ENCODE assay signal across 14 cellular contexts in the genomic region with DNA sequence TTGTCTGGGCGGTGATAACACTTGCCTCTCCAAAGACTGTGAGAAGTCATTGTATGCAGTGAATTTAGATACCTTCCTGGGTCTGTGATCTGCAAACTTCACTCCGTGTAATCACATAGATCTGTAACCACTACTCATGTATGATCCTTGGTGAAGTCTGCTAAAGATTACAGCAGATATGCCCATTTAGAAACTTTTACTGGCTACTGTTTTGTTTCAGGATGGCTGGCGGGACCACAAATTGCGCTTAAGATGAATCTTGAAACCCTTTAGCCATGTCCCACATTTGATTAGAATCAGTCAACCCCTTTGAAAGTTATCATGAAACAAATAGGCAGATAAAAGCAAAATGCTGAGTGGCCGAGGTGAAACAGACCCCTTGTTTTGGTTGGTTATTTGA.
DNase-seq lines count a peak whose midpoint lies in the region; ATAC-seq and TF ChIP-seq lines count a peak whose summit lies in the region.
"Had no signal": no experiment of that assay in that cellular context is flagged by ENCODE, and none has a peak within 500 bp of the region (broad histone marks: within the 10 kb centered on the region; RNA-seq: fewer than 3 reads in every experiment).

No MANE protein-coding gene starts in this region.

- H3K27me3 Mint-ChIP-seq in nephron (ENCODE audit: low read depth): peaks cover 5% of the 10 kb centered on the region
- H3K27me3 Mint-ChIP-seq in naive thymus-derived CD8-positive, alpha-beta T cell: no peaks in the 10 kb centered on the region

- no peak for DNase-seq in PC-9
- no peak for DNase-seq in SK-N-SH
- DNase-seq in brain microvascular endothelial cell: no peak
- DNase-seq in NCI-H2171 treated with DMSO at 0.1 percent for 48 hours (lab: John Stamatoyannopoulos, UW): no peak
- no peak for DNase-seq in naive thymus-derived CD8-positive, alpha-beta T cell
- DNase-seq: C1 segment of cervical spinal cord; CD4-positive, alpha-beta memory T cell; COR-L47; DMS153; DND-41; GOT3; HFFc6 had no signal

- no peaks in the 10 kb centered on the region for H4K20me1 ChIP-seq in PC-9 (ENCODE audit: insufficient read depth)
- no peaks in the 10 kb centered on the region for H4K20me1 ChIP-seq in SK-N-SH (ENCODE audit: insufficient read depth)

- no peak for TF ChIP-seq RAD21 in SK-N-SH (IDR thresholded peaks at IDR 0.05; ENCODE audit: low read length)

- H2AFZ ChIP-seq in PC-9 (no peak overlapping the region), SK-N-SH (ENCODE audit: low read depth) (no peak overlapping the region)

- no TSS peak for BruUV-seq in PC-9 (replicated peaks; lab: Mats Ljungman, UMichigan)

- H3K9ac ChIP-seq in SK-N-SH: no peak overlapping the region

- no peaks in the 10 kb centered on the region for H3K36me3 Mint-ChIP-seq in nephron (ENCODE audit: low read depth)
- H3K36me3 Mint-ChIP-seq in naive thymus-derived CD8-positive, alpha-beta T cell: no peaks in the 10 kb centered on the region
- H3K36me3 Mint-ChIP-seq: CD4-positive, alpha-beta memory T cell had no signal

- 29% methylated on average over 5 of the region's 5 CpGs for WGBS in SK-N-SH (ENCODE audit: low lambda C conversion rate)

- in situ Hi-C loops in brain microvascular endothelial cell (cut with HindIII; ENCODE audit: low pct_ligation_motif_present, low sequenced_read_pairs): no loop called here

- no peaks in the 10 kb centered on the region for H3K9me3 Mint-ChIP-seq in nephron
- no peaks in the 10 kb centered on the region for H3K9me3 Mint-ChIP-seq in naive thymus-derived CD8-positive, alpha-beta T cell
- H3K9me3 Mint-ChIP-seq: CD4-positive, alpha-beta memory T cell; HFFc6 had no signal

- no peak for ATAC-seq in naive thymus-derived CD8-positive, alpha-beta T cell

- H3K4me2 ChIP-seq in PC-9 (0 out of 2 replicates have a peak overlapping the region, but pooled peaks have one; percentile 7), SK-N-SH (no peak overlapping the region)

- H3K27ac Mint-ChIP-seq in nephron: peak overlapping the region; percentile 51 to 77 (median 68)
- no peak overlapping the region for H3K27ac Mint-ChIP-seq in naive thymus-derived CD8-positive, alpha-beta T cell
- H3K27ac Mint-ChIP-seq: CD4-positive, alpha-beta memory T cell; HFFc6 had no signal

- H3K9me3 ChIP-seq in PC-9 (ENCODE audit: insufficient read depth, low read depth) (no peaks in the 10 kb centered on the region), SK-N-SH (no peaks in the 10 kb centered on the region)
- H3K9me3 ChIP-seq: HAP-1 had no signal

- no peak overlapping the region for H3K4me3 ChIP-seq in PC-9
- H3K4me3 ChIP-seq in SK-N-SH (ENCODE audit: low read depth in 2 of 2, low read length in 1 of 2): no peak overlapping the region
- no peak overlapping the region for H3K4me3 ChIP-seq in brain microvascular endothelial cell (ENCODE audit: low read depth, low read length)
- H3K4me3 ChIP-seq: HAP-1 had no signal

- peaks cover 41% of the 10 kb centered on the region for H3F3A ChIP-seq in PC-9 (ENCODE audit: insufficient read depth, low read depth)
- H3F3A ChIP-seq in SK-N-SH (replicated peaks; ENCODE audit: insufficient read depth): peaks cover 6% of the 10 kb centered on the region

- no peak for TF ChIP-seq CTCF in PC-9 (conservative IDR thresholded peaks at IDR 0.05)
- TF ChIP-seq CTCF in SK-N-SH (IDR thresholded peaks at IDR 0.05): no peak
- TF ChIP-seq CTCF in nephron (IDR thresholded peaks at IDR 0.05; ENCODE audit: unreplicated experiment in 3 of 3): no peak
- TF ChIP-seq CTCF in brain microvascular endothelial cell (IDR thresholded peaks at IDR 0.05; ENCODE audit: low read depth, low read length, missing control alignments): no peak

- H3K4me1 Mint-ChIP-seq in nephron: peaks cover 86% of the 10 kb centered on the region
- peaks cover 8 to 32% (median 20%) of the 10 kb centered on the region in 4 donors for H3K4me1 Mint-ChIP-seq in naive thymus-derived CD8-positive, alpha-beta T cell

- H3K79me2 ChIP-seq in PC-9 (ENCODE audit: low read depth) (peaks cover 15% of the 10 kb centered on the region; the same call in 1 of the 2 replicates), SK-N-SH (ENCODE audit: insufficient read depth) (no peaks in the 10 kb centered on the region; the same call in 1 of the 2 replicates)

- H3K36me3 ChIP-seq in PC-9 (ENCODE audit: low read depth): no peaks in the 10 kb centered on the region
- no peaks in the 10 kb centered on the region for H3K36me3 ChIP-seq in SK-N-SH (replicated peaks in 1 of 2; ENCODE audit: control insufficient read depth in 1 of 2, insufficient read depth in 2 of 2, low read length in 1 of 2)
- no peaks in the 10 kb centered on the region for H3K36me3 ChIP-seq in brain microvascular endothelial cell (replicated peaks)
- H3K36me3 ChIP-seq: HAP-1 had no signal

- H3K4me1 ChIP-seq in PC-9 (replicated peaks; ENCODE audit: insufficient read depth) (peaks cover 77% of the 10 kb centered on the region), SK-N-SH (ENCODE audit: control insufficient read depth in 1 of 2, insufficient read depth in 2 of 2, low read depth in 1 of 2, low read length in 1 of 2) (peaks cover 0 to 5% of the 10 kb centered on the region in 2 experiments; a peak in 1 of 4 replicates)

- H3K27me3 ChIP-seq in PC-9 (ENCODE audit: insufficient read depth, low read depth) (no peaks in the 10 kb centered on the region), SK-N-SH (ENCODE audit: insufficient read depth) (no peaks in the 10 kb centered on the region), brain microvascular endothelial cell (replicated peaks) (no peaks in the 10 kb centered on the region)

- TF ChIP-seq EP300 in SK-N-SH (IDR thresholded peaks at IDR 0.05; ENCODE audit: borderline replicate concordance in 1 of 2, low read depth in 1 of 2, low read length in 1 of 2): peak in 1 of 2 experiments; percentile 31; a peak in 1 of 4 replicates

- no peaks in the 10 kb centered on the region for H3K9me2 ChIP-seq in PC-9 (ENCODE audit: insufficient read depth)
- H3K9me2 ChIP-seq in SK-N-SH: no peaks in the 10 kb centered on the region

- H3K4me3 Mint-ChIP-seq in nephron: no peak overlapping the region
- H3K4me3 Mint-ChIP-seq in naive thymus-derived CD8-positive, alpha-beta T cell: no peak overlapping the region
- H3K4me3 Mint-ChIP-seq: CD4-positive, alpha-beta memory T cell; HFFc6 had no signal

- intact Hi-C loops in PC-9 (cut with micrococcal nuclease; ENCODE audit: unreplicated experiment): no loop called here

- POLR2A ChIA-PET in PC-9 (lab: Charles Lee; ENCODE audit: unreplicated experiment) (no interaction called here), SK-N-SH (lab: Yijun Ruan, JAX) (no interaction called here)
- POLR2A ChIA-PET in naive thymus-derived CD8-positive, alpha-beta T cell (lab: Charles Lee): no interaction called here

- H3K27ac ChIP-seq in PC-9 (no peak overlapping the region), SK-N-SH (ENCODE audit: low read depth in 2 of 2, low read length in 1 of 2) (no peak overlapping the region; a peak in 1 of 4 replicates), brain microvascular endothelial cell (no peak overlapping the region)

- CTCF ChIA-PET in PC-9 (lab: Charles Lee) (no interaction called here), SK-N-SH (lab: Yijun Ruan, JAX) (no interaction called here)

TF ChIP-seq in SK-N-SH, 30 proteins besides CTCF, POLR2A, EP300 and RAD21:
- TF ChIP-seq, protein P1, sequence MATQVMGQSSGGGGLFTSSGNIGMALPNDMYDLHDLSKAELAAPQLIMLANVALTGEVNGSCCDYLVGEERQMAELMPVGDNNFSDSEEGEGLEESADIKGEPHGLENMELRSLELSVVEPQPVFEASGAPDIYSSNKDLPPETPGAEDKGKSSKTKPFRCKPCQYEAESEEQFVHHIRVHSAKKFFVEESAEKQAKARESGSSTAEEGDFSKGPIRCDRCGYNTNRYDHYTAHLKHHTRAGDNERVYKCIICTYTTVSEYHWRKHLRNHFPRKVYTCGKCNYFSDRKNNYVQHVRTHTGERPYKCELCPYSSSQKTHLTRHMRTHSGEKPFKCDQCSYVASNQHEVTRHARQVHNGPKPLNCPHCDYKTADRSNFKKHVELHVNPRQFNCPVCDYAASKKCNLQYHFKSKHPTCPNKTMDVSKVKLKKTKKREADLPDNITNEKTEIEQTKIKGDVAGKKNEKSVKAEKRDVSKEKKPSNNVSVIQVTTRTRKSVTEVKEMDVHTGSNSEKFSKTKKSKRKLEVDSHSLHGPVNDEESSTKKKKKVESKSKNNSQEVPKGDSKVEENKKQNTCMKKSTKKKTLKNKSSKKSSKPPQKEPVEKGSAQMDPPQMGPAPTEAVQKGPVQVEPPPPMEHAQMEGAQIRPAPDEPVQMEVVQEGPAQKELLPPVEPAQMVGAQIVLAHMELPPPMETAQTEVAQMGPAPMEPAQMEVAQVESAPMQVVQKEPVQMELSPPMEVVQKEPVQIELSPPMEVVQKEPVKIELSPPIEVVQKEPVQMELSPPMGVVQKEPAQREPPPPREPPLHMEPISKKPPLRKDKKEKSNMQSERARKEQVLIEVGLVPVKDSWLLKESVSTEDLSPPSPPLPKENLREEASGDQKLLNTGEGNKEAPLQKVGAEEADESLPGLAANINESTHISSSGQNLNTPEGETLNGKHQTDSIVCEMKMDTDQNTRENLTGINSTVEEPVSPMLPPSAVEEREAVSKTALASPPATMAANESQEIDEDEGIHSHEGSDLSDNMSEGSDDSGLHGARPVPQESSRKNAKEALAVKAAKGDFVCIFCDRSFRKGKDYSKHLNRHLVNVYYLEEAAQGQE (IDR thresholded peaks at IDR 0.05; ENCODE audit: low read depth, low read length): no peak
- TF ChIP-seq SMC3 (IDR thresholded peaks at IDR 0.05; ENCODE audit: low read depth, low read length): no peak
- TF ChIP-seq RCOR1 (IDR thresholded peaks at IDR 0.05; ENCODE audit: low read length): no peak
- peak; percentile 31 for TF ChIP-seq GATA2 (CRISPR knock-in tag; IDR thresholded peaks at IDR 0.05)
- TF ChIP-seq JUND (IDR thresholded peaks at IDR 0.05): no peak

Comparison
In these comparisons a context has a peak if more than half of its experiments do, and no peak if none do; other contexts are left out.
1. H3K27ac Mint-ChIP-seq: peak in nephron (3 of 3); none in naive thymus-derived CD8-positive, alpha-beta T cell (0 of 10).